8 cellular contexts compared by ENCODE assay signal in the genomic region with DNA sequence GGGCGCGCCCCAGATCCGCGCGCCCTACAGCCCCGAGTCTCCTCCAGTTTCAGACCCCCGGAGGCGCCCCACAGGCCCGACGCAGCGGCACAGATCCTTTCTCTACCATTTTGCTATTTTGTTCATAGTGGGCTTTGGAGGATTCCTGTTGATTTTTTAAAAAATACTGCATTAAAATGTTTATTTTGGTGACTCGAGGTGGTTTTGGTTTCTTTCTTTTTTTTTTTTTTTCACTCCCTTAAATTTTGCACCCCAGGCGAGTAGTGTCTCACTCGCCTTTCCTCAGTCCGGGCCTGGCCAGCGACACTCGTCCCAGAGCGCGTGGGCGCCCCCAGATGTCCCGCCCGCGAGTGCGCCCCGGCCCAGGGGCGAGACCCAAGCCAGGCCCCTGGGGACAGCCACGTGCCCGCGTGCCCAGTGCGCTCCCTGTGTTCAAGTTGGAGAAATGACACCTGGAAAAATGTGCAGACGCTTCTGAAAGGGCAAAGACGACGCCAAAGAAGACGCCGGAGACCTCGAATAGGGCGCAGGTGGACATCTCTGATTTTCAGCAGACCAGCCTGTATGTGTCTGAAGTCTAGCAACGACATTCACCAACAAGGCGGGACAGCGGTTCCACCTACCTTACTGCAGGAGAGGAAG. TPM values are rescaled to one million over a fixed set of nuclear protein-coding genes. Genes with fewer than 3 reads are reported as not detected.
A peak's percentile ranks its signal among the peaks of the same experiment; 100 is the strongest.
DNase-seq lines count a peak whose midpoint lies in the region; ATAC-seq and TF ChIP-seq lines count a peak whose summit lies in the region.

No MANE protein-coding gene starts in this region.

- peak overlapping the region; percentile 56 to 76 for H3K9ac ChIP-seq in liver (ENCODE audit: low read depth in 1 of 2, low read length in 2 of 2)

- H3K4me3 ChIP-seq in LNCaP clone FGC (ENCODE audit: low read depth, low read length) = peak overlapping the region; percentile 52
- peak overlapping the region; percentile 62 to 97 (median 79) for H3K4me3 ChIP-seq in liver (ENCODE audit: low read depth in 1 of 3, low read length in 3 of 3)

- peak; percentile 23 for ATAC-seq in GM18519 (IDR thresholded peaks at IDR 0.05; ENCODE audit: low FRiP score, unreplicated experiment)

- TF ChIP-seq RAD21 in liver (IDR thresholded peaks at IDR 0.05) = peak; percentile 72 to 78

- no peaks in the 10 kb centered on the region for H3K27me3 ChIP-seq in liver (ENCODE audit: control insufficient read depth in 4 of 4, insufficient read depth in 4 of 4, low read length in 3 of 4)

- no peaks in the 10 kb centered on the region for H3K9me3 ChIP-seq in liver (ENCODE audit: control insufficient read depth in 4 of 4, low read length in 3 of 4)

- H3K27ac ChIP-seq in liver (ENCODE audit: low read depth in 1 of 2, low read length in 2 of 2) = peak overlapping the region; percentile 84 to 95

- WGBS in liver = 2% methylated on average over 40 of the region's 40 CpGs

- TF ChIP-seq CTCF in LNCaP clone FGC (IDR thresholded peaks at IDR 0.05; ENCODE audit: control insufficient read depth, extremely low read depth, insufficient read depth) (peak; percentile 62), liver (IDR thresholded peaks at IDR 0.05; ENCODE audit: low read depth, low read length, missing input control) (peak; percentile 40)

- no peaks in the 10 kb centered on the region for H3K36me3 ChIP-seq in liver (ENCODE audit: control insufficient read depth in 4 of 4, insufficient read depth in 3 of 4, low read depth in 1 of 4, low read length in 3 of 4)

- H3K4me1 ChIP-seq in liver (ENCODE audit: control insufficient read depth in 4 of 4, insufficient read depth in 4 of 4, low read length in 3 of 4) = peaks cover 2 to 22% (median 16%) of the 10 kb centered on the region in 4 donors

- peak; percentile 60 to 81 for DNase-seq in AML-193 (lab: John Stamatoyannopoulos, UW)
- DNase-seq in LNCaP clone FGC (ENCODE audit: low read depth) = peak; percentile 39
- DNase-seq in SK-MEL-5 (ENCODE audit: low read depth, low spot score) = peak; percentile 54
- DNase-seq in dermis blood vessel endothelial cell = peak; percentile 63
- DNase-seq in stimulated activated CD4-positive, alpha-beta T cell treated with anti-CD3 and anti-CD28 coated beads, Interleukin-4, amount 100 ng/mL, for 24 hours = peak; percentile 7
- no peak for DNase-seq in cortex of kidney (lab: John Stamatoyannopoulos, UW)

- in situ Hi-C loops in SK-MEL-5 (cut with HindIII; ENCODE audit: low pct_unique_long_range_greater_than_20kb, low sequenced_read_pairs) = no loop called here

TF ChIP-seq in liver, 16 proteins besides CTCF, POLR2A, EP300 and RAD21:
- TF ChIP-seq, protein P1, sequence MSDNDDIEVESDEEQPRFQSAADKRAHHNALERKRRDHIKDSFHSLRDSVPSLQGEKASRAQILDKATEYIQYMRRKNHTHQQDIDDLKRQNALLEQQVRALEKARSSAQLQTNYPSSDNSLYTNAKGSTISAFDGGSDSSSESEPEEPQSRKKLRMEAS (IDR thresholded peaks at IDR 0.05) = peak; percentile 59
- TF ChIP-seq YY1 (IDR thresholded peaks at IDR 0.05) (no peak), EGR1 (IDR thresholded peaks at IDR 0.05; ENCODE audit: low read depth in 2 of 2) (peak in 1 of 2 donors; percentile 24), SP1 (IDR thresholded peaks at IDR 0.05) (no peak), RXRA (IDR thresholded peaks at IDR 0.05) (peak in 1 of 2 donors; percentile 23)
- TF ChIP-seq, protein P2, sequence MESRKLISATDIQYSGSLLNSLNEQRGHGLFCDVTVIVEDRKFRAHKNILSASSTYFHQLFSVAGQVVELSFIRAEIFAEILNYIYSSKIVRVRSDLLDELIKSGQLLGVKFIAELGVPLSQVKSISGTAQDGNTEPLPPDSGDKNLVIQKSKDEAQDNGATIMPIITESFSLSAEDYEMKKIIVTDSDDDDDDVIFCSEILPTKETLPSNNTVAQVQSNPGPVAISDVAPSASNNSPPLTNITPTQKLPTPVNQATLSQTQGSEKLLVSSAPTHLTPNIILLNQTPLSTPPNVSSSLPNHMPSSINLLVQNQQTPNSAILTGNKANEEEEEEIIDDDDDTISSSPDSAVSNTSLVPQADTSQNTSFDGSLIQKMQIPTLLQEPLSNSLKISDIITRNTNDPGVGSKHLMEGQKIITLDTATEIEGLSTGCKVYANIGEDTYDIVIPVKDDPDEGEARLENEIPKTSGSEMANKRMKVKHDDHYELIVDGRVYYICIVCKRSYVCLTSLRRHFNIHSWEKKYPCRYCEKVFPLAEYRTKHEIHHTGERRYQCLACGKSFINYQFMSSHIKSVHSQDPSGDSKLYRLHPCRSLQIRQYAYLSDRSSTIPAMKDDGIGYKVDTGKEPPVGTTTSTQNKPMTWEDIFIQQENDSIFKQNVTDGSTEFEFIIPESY (IDR thresholded peaks at IDR 0.05) = no peak

RNA-seq across cellular contexts. Expression of a gene that starts 0.5 kb away (rescaled TPM):
- 10.7 and 11.3 TPM in 2 replicates for total RNA-seq in SK-MEL-5 (2014; rRNA removed; shearing (Covaris generic))
- 6.4 and 12.3 TPM in 2 replicates for polyA plus RNA-seq in SK-MEL-5 (2015; cell fraction: cytosol; rRNA removed)
- 8.4 and 10.7 TPM in 2 replicates for polyA plus RNA-seq in SK-MEL-5 (2015; cell fraction: nucleus; rRNA removed)
- total RNA-seq in dermis blood vessel endothelial cell (41.7 and 76.2 TPM in 2 replicates), liver (10 to 100 TPM; 68.5 to 97.5 TPM)
- polyA plus RNA-seq in liver = 10 to 100 TPM; 16.5 to 33.0 TPM

RNA-seq across cellular contexts. Expression of a gene that starts 54.0 kb away (rescaled TPM):
- total RNA-seq in SK-MEL-5 (2014; rRNA removed; shearing (Covaris generic)) = 19.9 and 20.1 TPM in 2 replicates
- polyA plus RNA-seq in SK-MEL-5 (2015; cell fraction: cytosol; rRNA removed) = 22.7 and 29.2 TPM in 2 replicates
- 19.8 and 30.1 TPM in 2 replicates for polyA plus RNA-seq in SK-MEL-5 (2015; cell fraction: nucleus; rRNA removed)
- total RNA-seq in dermis blood vessel endothelial cell (37.8 and 45.3 TPM in 2 replicates), liver (10 to 100 TPM; 19.2 to 28.8 TPM)
- polyA plus RNA-seq in liver = 10 to 100 TPM in 1 of 2 donors, 1 to 10 TPM in 1; 3.3 to 10.6 TPM
